ENCODE assay signal across 17 cellular contexts in genomic region chr12:126914170-126914796, GRCh38.
A peak's percentile ranks its signal among the peaks of the same experiment; 100 is the strongest.
DNase-seq lines count a peak whose midpoint lies in the region; ATAC-seq and TF ChIP-seq lines count a peak whose summit lies in the region.
"Had no signal": no experiment of that assay in that cellular context is flagged by ENCODE, and none has a peak within 500 bp of the region (broad histone marks: within the 10 kb centered on the region; RNA-seq: fewer than 3 reads in every experiment).

No MANE protein-coding gene starts in this region.

- TF ChIP-seq CTCF in body of pancreas (IDR thresholded peaks at IDR 0.05), result no peak
- no peak for TF ChIP-seq CTCF in progenitor cell of endocrine pancreas (IDR thresholded peaks at IDR 0.05; ENCODE audit: unreplicated experiment)

- no peak for TF ChIP-seq POLR2A in body of pancreas (IDR thresholded peaks at IDR 0.05)

- no peaks in the 10 kb centered on the region for H3K9me3 ChIP-seq in body of pancreas

- no peaks in the 10 kb centered on the region for H3K27me3 ChIP-seq in body of pancreas
- H3K27me3 ChIP-seq: BLaER1 treated with 17β-estradiol and CSF1 and Interleukin-3, amounts not matched to agents 10 nM and 100 nM had no signal

- no peak overlapping the region for H3K4me3 Mint-ChIP-seq in progenitor cell of endocrine pancreas (ENCODE audit: low read depth)
- H3K4me3 Mint-ChIP-seq: CD4-positive, CD25-positive, alpha-beta regulatory T cell; GM23338 had no signal

- no peak overlapping the region for H3K4me3 ChIP-seq in body of pancreas
- H3K4me3 ChIP-seq: BLaER1 treated with 17β-estradiol and CSF1 and Interleukin-3, amounts not matched to agents 10 nM and 100 nM; GM23338 had no signal

- H3K27me3 Mint-ChIP-seq in progenitor cell of endocrine pancreas, result peaks cover 5% of the 10 kb centered on the region
- H3K27me3 Mint-ChIP-seq: CD4-positive, CD25-positive, alpha-beta regulatory T cell had no signal

- intact Hi-C loops in body of pancreas (cut with DNase I), result no loop called here

- H3K27ac ChIP-seq in body of pancreas, result no peak overlapping the region
- H3K27ac ChIP-seq: BLaER1 treated with 17β-estradiol and CSF1 and Interleukin-3, amounts not matched to agents 10 nM and 100 nM had no signal

- WGBS in body of pancreas, 2 donors, result 18 to 19% methylated on average over 5 of the region's 5 CpGs

- DNase-seq in DMS53 (lab: John Stamatoyannopoulos, UW) (peak; percentile 24), DMS53 treated with DMSO at 0.1 percent for 48 hours (lab: John Stamatoyannopoulos, UW; ENCODE audit: unreplicated experiment) (no peak), body of pancreas (peak in 3 of 4 donors; percentile 19 to 22 (median 20)), left kidney (ENCODE audit: low read depth, low spot score) (peak; percentile 7), progenitor cell of endocrine pancreas (ENCODE audit: low spot score, unreplicated experiment) (no peak), NCI-H526 (lab: John Stamatoyannopoulos, UW) (no peak)
- DNase-seq: 8988T; Calu3; CD4-positive, CD25-positive, alpha-beta regulatory T cell; DMS 273 treated with DMSO at 0.1 percent for 48 hours; DMS79 treated with DMSO at 0.1 percent for 48 hours; EL; H7 had no signal

- no peaks in the 10 kb centered on the region for H3K9me3 Mint-ChIP-seq in progenitor cell of endocrine pancreas (ENCODE audit: low read depth)

- H3K36me3 Mint-ChIP-seq in progenitor cell of endocrine pancreas (ENCODE audit: insufficient read depth), result no peaks in the 10 kb centered on the region
- H3K36me3 Mint-ChIP-seq: CD4-positive, CD25-positive, alpha-beta regulatory T cell had no signal

- H3K4me1 Mint-ChIP-seq in progenitor cell of endocrine pancreas (ENCODE audit: low read depth), result peaks cover 6% of the 10 kb centered on the region
- H3K4me1 Mint-ChIP-seq: CD4-positive, CD25-positive, alpha-beta regulatory T cell; GM23338 had no signal

- ATAC-seq in body of pancreas (peak; percentile 60), HG02840 (IDR thresholded peaks at IDR 0.05; ENCODE audit: low FRiP score, unreplicated experiment) (no peak), HG02610 (IDR thresholded peaks at IDR 0.05; ENCODE audit: unreplicated experiment) (no peak)
- ATAC-seq: GM23338 had no signal

- H3K36me3 ChIP-seq in body of pancreas (replicated peaks in 1 of 2; ENCODE audit: insufficient read depth in 1 of 2, low read depth in 2 of 2), result no peaks in the 10 kb centered on the region
- H3K36me3 ChIP-seq: BLaER1 treated with 17β-estradiol and CSF1 and Interleukin-3, amounts not matched to agents 10 nM and 100 nM had no signal

- H3K4me1 ChIP-seq in body of pancreas, result peaks cover 20% of the 10 kb centered on the region

- peak overlapping the region; percentile 21 for H3K27ac Mint-ChIP-seq in progenitor cell of endocrine pancreas
- H3K27ac Mint-ChIP-seq: CD4-positive, CD25-positive, alpha-beta regulatory T cell; GM23338 had no signal

Comparison
In these comparisons a context has a peak if more than half of its experiments do, and no peak if none do; other contexts are left out.
1. DNase-seq: peak in DMS53 (single experiment), body of pancreas (3 of 4) and left kidney (single experiment); none in DMS53 treated with DMSO at 0.1 percent for 48 hours (single experiment), progenitor cell of endocrine pancreas (single experiment) and NCI-H526 (0 of 2).